In the genomic region with DNA sequence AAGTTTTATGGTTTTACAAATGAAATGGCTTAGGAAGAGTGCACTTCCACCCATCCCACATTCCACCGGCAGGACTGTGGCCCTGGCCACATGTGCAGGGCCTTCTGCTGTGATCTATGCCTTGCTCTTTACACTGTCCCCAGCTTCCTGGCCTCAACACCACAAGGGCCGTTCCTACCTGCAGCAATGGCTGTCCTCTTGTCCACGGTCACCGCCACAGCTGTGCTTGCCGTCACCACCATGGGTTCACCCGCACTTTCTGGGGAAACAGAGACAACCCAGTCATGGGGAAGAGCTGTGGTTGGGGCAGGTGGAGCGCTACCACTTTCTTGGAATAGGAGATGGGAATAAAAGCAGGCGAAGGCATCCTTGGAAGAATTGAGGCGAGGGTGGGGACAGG, we compare ENCODE assay signal across 18 cellular contexts. TPM values are rescaled to one million over a fixed set of nuclear protein-coding genes. Genes with fewer than 3 reads are reported as not detected.
DNase-seq lines count a peak whose midpoint lies in the region; ATAC-seq, FAIRE-seq and TF ChIP-seq lines count a peak whose summit lies in the region.
"Had no signal": no experiment of that assay in that cellular context is flagged by ENCODE, and none has a peak within 500 bp of the region (broad histone marks: within the 10 kb centered on the region; RNA-seq: fewer than 3 reads in every experiment).

No MANE protein-coding gene starts in this region.

- peaks cover 17% of the 10 kb centered on the region for H3K4me1 Mint-ChIP-seq in endodermal cell
- peaks cover 65% of the 10 kb centered on the region for H3K4me1 Mint-ChIP-seq in neural crest cell
- peaks cover 8% of the 10 kb centered on the region for H3K4me1 Mint-ChIP-seq in progenitor cell of endocrine pancreas (ENCODE audit: low read depth)
- no peaks in the 10 kb centered on the region for H3K4me1 Mint-ChIP-seq in activated naive CD8-positive, alpha-beta T cell treated with anti-CD3 and anti-CD28 coated beads for 36 hours

- no peaks in the 10 kb centered on the region for H3K36me3 ChIP-seq in endodermal cell (ENCODE audit: control insufficient read depth, insufficient read depth, low read length)
- H3K36me3 ChIP-seq in aorta (ENCODE audit: control insufficient read depth in 1 of 2, insufficient read depth in 2 of 2, low read length in 1 of 2), result no peaks in the 10 kb centered on the region
- H3K36me3 ChIP-seq: HAP-1 had no signal

- H3K27ac ChIP-seq in endodermal cell (ENCODE audit: low read depth, low read length), result no peak overlapping the region
- no peak overlapping the region for H3K27ac ChIP-seq in aorta (ENCODE audit: low read depth in 1 of 2, low read length in 2 of 2)
- H3K27ac ChIP-seq: PC-9 had no signal

- H3K36me3 Mint-ChIP-seq in endodermal cell (ENCODE audit: low read depth) (no peaks in the 10 kb centered on the region), neural crest cell (ENCODE audit: low read depth) (no peaks in the 10 kb centered on the region), progenitor cell of endocrine pancreas (ENCODE audit: insufficient read depth) (no peaks in the 10 kb centered on the region)
- no peaks in the 10 kb centered on the region for H3K36me3 Mint-ChIP-seq in activated naive CD8-positive, alpha-beta T cell treated with anti-CD3 and anti-CD28 coated beads for 36 hours
- H3K36me3 Mint-ChIP-seq: CD8-positive, alpha-beta T cell had no signal

- DNase-seq in HTR-8/SVneo (ENCODE audit: insufficient read length, low spot score), result no peak
- DNase-seq in endodermal cell, result peak; percentile 48
- no peak for DNase-seq in neural crest cell (ENCODE audit: low read depth, low spot score)
- peak; percentile 34 to 35 for DNase-seq in aorta
- DNase-seq in COLO829 (ENCODE audit: low spot score), result no peak
- DNase-seq in progenitor cell of endocrine pancreas (ENCODE audit: low spot score, unreplicated experiment), result no peak
- no peak for DNase-seq in activated naive CD8-positive, alpha-beta T cell treated with anti-CD3 and anti-CD28 coated beads for 36 hours
- DNase-seq: ACHN; CD8-positive, alpha-beta T cell; DMS 273 treated with DMSO at 0.1 percent for 48 hours; KBM-7; NCI-H1694; NCI-H748 treated with DMSO at 0.1 percent for 48 hours had no signal

- H3K27me3 Mint-ChIP-seq in endodermal cell (ENCODE audit: insufficient read depth) (peaks cover 1% of the 10 kb centered on the region), neural crest cell (ENCODE audit: low read depth) (peaks cover 5% of the 10 kb centered on the region), progenitor cell of endocrine pancreas (peaks cover 26% of the 10 kb centered on the region)
- H3K27me3 Mint-ChIP-seq in activated naive CD8-positive, alpha-beta T cell treated with anti-CD3 and anti-CD28 coated beads for 36 hours, result no peaks in the 10 kb centered on the region

- no peak overlapping the region for H3K27ac Mint-ChIP-seq in endodermal cell
- H3K27ac Mint-ChIP-seq in neural crest cell (ENCODE audit: unreplicated experiment), result peak overlapping the region; percentile 71
- no peak overlapping the region for H3K27ac Mint-ChIP-seq in progenitor cell of endocrine pancreas
- H3K27ac Mint-ChIP-seq in activated naive CD8-positive, alpha-beta T cell treated with anti-CD3 and anti-CD28 coated beads for 36 hours, result no peak overlapping the region
- H3K27ac Mint-ChIP-seq: CD8-positive, alpha-beta T cell had no signal

- no peak for ATAC-seq in aorta (ENCODE audit: low FRiP score)
- ATAC-seq: CD8-positive, alpha-beta T cell had no signal

- H3K9ac ChIP-seq in endodermal cell (ENCODE audit: extremely low read depth, low read length, poor library complexity, severe bottlenecking), result no peak overlapping the region

- H3K4me3 ChIP-seq in endodermal cell (ENCODE audit: low read length), result no peak overlapping the region
- H3K4me3 ChIP-seq in aorta (ENCODE audit: low read length in 2 of 2), result no peak overlapping the region
- H3K4me3 ChIP-seq: HAP-1, PC-9 had no signal

- intact Hi-C loops in aorta (cut with DNase I), result no loop called here

- no peaks in the 10 kb centered on the region for H3K9me3 ChIP-seq in endodermal cell (ENCODE audit: control insufficient read depth, low read length)
- H3K9me3 ChIP-seq in aorta (ENCODE audit: control insufficient read depth, low read length), result no peaks in the 10 kb centered on the region
- H3K9me3 ChIP-seq: HAP-1 had no signal

- H3K4me3 Mint-ChIP-seq in endodermal cell, result no peak overlapping the region
- no peak overlapping the region for H3K4me3 Mint-ChIP-seq in neural crest cell
- no peak overlapping the region for H3K4me3 Mint-ChIP-seq in progenitor cell of endocrine pancreas (ENCODE audit: low read depth)
- no peak overlapping the region for H3K4me3 Mint-ChIP-seq in activated naive CD8-positive, alpha-beta T cell treated with anti-CD3 and anti-CD28 coated beads for 36 hours
- H3K4me3 Mint-ChIP-seq: CD8-positive, alpha-beta T cell had no signal

- H3K4me1 ChIP-seq in endodermal cell (ENCODE audit: control insufficient read depth, insufficient read depth, low read length) (no peaks in the 10 kb centered on the region), aorta (ENCODE audit: control insufficient read depth in 1 of 2, insufficient read depth in 2 of 2, low read length in 2 of 2) (no peaks in the 10 kb centered on the region)
- H3K4me1 ChIP-seq: HAP-1 had no signal

- no peaks in the 10 kb centered on the region for H3K9me3 Mint-ChIP-seq in endodermal cell
- no peaks in the 10 kb centered on the region for H3K9me3 Mint-ChIP-seq in neural crest cell
- no peaks in the 10 kb centered on the region for H3K9me3 Mint-ChIP-seq in progenitor cell of endocrine pancreas (ENCODE audit: low read depth)
- H3K9me3 Mint-ChIP-seq in activated naive CD8-positive, alpha-beta T cell treated with anti-CD3 and anti-CD28 coated beads for 36 hours, result no peaks in the 10 kb centered on the region
- H3K9me3 Mint-ChIP-seq: CD8-positive, alpha-beta T cell had no signal

- 94 to 95% methylated on average over 9 of the region's 9 CpGs for WGBS in endodermal cell (ENCODE audit: insufficient coverage in 1 of 2, insufficient read length in 1 of 2), 2 experiments
- 89 to 90% methylated on average over 9 of the region's 9 CpGs for WGBS in aorta, 2 donors

- no peaks in the 10 kb centered on the region for H3K27me3 ChIP-seq in endodermal cell (ENCODE audit: control insufficient read depth, insufficient read depth, low read length, poor library complexity, severe bottlenecking)
- H3K27me3 ChIP-seq in aorta (ENCODE audit: control insufficient read depth in 1 of 2, insufficient read depth in 2 of 2, low read length in 1 of 2), result no peaks in the 10 kb centered on the region

- peak; percentile 82 for FAIRE-seq in HTR-8/SVneo (lab: Jason Lieb, UNC)

- TF ChIP-seq CTCF in endodermal cell (conservative IDR thresholded peaks at IDR 0.05) (no peak), neural crest cell (conservative IDR thresholded peaks at IDR 0.05) (no peak), progenitor cell of endocrine pancreas (IDR thresholded peaks at IDR 0.05; ENCODE audit: unreplicated experiment) (no peak)

RNA-seq across cellular contexts. Expression of gene LRTM2, which starts 20.2 kb away (rescaled TPM):
- total RNA-seq in endodermal cell (under 1 TPM; 0.40 TPM), neural crest cell (0.19 TPM in 1 of 2 replicates, not detected in the other), aorta (not detected), progenitor cell of endocrine pancreas (0.48 and 0.53 TPM in 2 replicates)
- 0.25 TPM for polyA plus RNA-seq in endodermal cell (2013, experiment 1 of 2)
- polyA plus RNA-seq in endodermal cell (2013, experiment 2 of 2), result not detected
- not detected for polyA plus RNA-seq in aorta
- not detected for total RNA-seq in activated naive CD8-positive, alpha-beta T cell treated with anti-CD3 and anti-CD28 coated beads for 36 hours
- total RNA-seq: CD8-positive, alpha-beta T cell; Daoy; HT1080; M059J; PC-9 had no signal

Comparison
In these comparisons a context has a peak if more than half of its experiments do, and no peak if none do; other contexts are left out.
1. DNase-seq: peak in endodermal cell (single experiment) and aorta (2 of 2); none in HTR-8/SVneo (single experiment), neural crest cell (single experiment), COLO829 (single experiment), progenitor cell of endocrine pancreas (single experiment) and activated naive CD8-positive, alpha-beta T cell treated with anti-CD3 and anti-CD28 coated beads for 36 hours (single experiment).